Comparison of ENCODE assay signal across 8 cellular contexts in the genomic region with DNA sequence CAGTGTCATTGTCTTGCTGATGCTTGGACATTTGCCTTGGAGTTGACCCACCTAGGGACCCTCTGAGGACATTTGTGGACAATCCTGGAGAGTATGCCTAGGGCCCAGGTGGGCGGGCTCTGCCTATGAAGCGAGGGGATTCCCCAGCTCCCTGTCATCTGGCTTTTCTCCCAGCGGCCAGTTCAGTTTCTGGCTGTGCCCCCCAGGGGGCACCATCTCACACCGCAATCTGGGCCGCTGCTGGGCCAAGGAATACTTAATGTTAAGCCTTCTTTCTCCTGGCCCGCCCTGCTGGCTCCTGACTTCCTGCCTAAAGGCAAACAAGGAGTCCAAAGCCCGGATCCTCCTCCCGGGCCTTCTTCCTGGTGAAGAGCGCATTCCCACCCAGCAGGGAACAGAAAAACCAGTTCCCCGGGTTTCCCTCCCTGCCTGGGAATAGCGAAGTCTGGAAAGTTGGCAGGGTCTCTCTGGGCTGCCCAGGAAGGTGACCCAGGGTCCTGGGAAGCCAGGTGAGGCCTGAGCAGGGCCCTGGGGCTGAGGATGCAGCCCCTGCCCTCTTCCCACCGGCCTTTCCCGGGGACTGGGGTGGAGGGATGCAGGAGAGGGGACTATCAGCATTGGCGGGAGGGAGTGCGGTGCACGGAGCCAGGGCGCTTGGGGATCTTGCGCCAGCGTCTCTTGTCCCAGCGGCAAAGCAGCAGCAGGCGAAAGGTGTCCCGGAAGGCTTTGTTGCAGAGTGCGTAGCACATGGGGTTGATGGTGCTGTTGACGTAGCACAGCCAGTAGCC. TPM values are rescaled to one million over a fixed set of nuclear protein-coding genes. Genes with fewer than 3 reads are reported as not detected.
DNase-seq lines count a peak whose midpoint lies in the region; ATAC-seq and TF ChIP-seq lines count a peak whose summit lies in the region.

No MANE protein-coding gene starts in this region.

- no peaks in the 10 kb centered on the region for H3K36me3 Mint-ChIP-seq in endodermal cell (ENCODE audit: low read depth)

- H3K9me3 Mint-ChIP-seq in endodermal cell = no peaks in the 10 kb centered on the region

- H3K4me3 Mint-ChIP-seq in endodermal cell = peak overlapping the region; percentile 33

- no peak overlapping the region for H3K9ac ChIP-seq in OCI-LY3 (ENCODE audit: low read length)
- no peak overlapping the region for H3K9ac ChIP-seq in endodermal cell (ENCODE audit: extremely low read depth, low read length, poor library complexity, severe bottlenecking)

- H3K27me3 ChIP-seq in OCI-LY3 (ENCODE audit: low read depth, low read length) (peaks cover 16% of the 10 kb centered on the region), endodermal cell (ENCODE audit: control insufficient read depth, insufficient read depth, low read length, poor library complexity, severe bottlenecking) (no peaks in the 10 kb centered on the region), lung (ENCODE audit: control insufficient read depth, insufficient read depth) (no peaks in the 10 kb centered on the region)

- WGBS in endodermal cell (ENCODE audit: insufficient coverage in 1 of 2, insufficient read length in 1 of 2), 2 experiments = 46 to 55% methylated on average over 14 to 24 of the region's 24 CpGs
- 45 to 54% methylated on average over 24 of the region's 24 CpGs for WGBS in lung, 2 donors

- TF ChIP-seq CTCF in 22Rv1 (IDR thresholded peaks at IDR 0.05) (peak; percentile 88), GM10248 (IDR thresholded peaks at IDR 0.05; ENCODE audit: control extremely low read depth, extremely low read depth, low read depth, missing control alignments) (peak; percentile 19), OCI-LY3 (IDR thresholded peaks at IDR 0.05; ENCODE audit: low read depth, low read length) (peak; percentile 74), endodermal cell (conservative IDR thresholded peaks at IDR 0.05) (peak; percentile 86), lung (IDR thresholded peaks at IDR 0.05; ENCODE audit: control extremely low read depth, extremely low read depth) (peak; percentile 31)

- no peak overlapping the region for H2AFZ ChIP-seq in OCI-LY3 (ENCODE audit: low read depth, low read length)

- H3K4me1 Mint-ChIP-seq in endodermal cell = peaks cover 10% of the 10 kb centered on the region

- H3K4me1 ChIP-seq in OCI-LY3 (ENCODE audit: low read length) (peaks cover 15% of the 10 kb centered on the region; the same call in 1 of the 2 replicates), endodermal cell (ENCODE audit: control insufficient read depth, insufficient read depth, low read length) (no peaks in the 10 kb centered on the region), lung (ENCODE audit: control insufficient read depth in 2 of 2, insufficient read depth in 2 of 2, low read length in 2 of 2) (peaks cover 0 to 27% of the 10 kb centered on the region in 2 donors)

- CTCF ChIA-PET in GM10248 (lab: Yijun Ruan, JAX) = interaction anchor here (2.8 to 10.6 kb wide), 3 partner anchors 11 to 112 kb away, joined by 13 to 347 read pairs (median 97); partner anchors contain the start of gene CHRM1

- no peaks in the 10 kb centered on the region for H4K20me1 ChIP-seq in OCI-LY3 (ENCODE audit: insufficient read depth, low read length)

- H3K27me3 Mint-ChIP-seq in endodermal cell (ENCODE audit: insufficient read depth) = peaks cover 5% of the 10 kb centered on the region

- H3K9me3 ChIP-seq in OCI-LY3 (ENCODE audit: insufficient read depth, low read length) (no peaks in the 10 kb centered on the region), endodermal cell (ENCODE audit: control insufficient read depth, low read length) (no peaks in the 10 kb centered on the region), lung (ENCODE audit: control insufficient read depth in 2 of 2, insufficient read depth in 1 of 2, low read length in 1 of 2) (no peaks in the 10 kb centered on the region)

- no peaks in the 10 kb centered on the region for H3K36me3 ChIP-seq in OCI-LY3 (replicated peaks; ENCODE audit: low read depth, low read length)
- H3K36me3 ChIP-seq in endodermal cell (ENCODE audit: control insufficient read depth, insufficient read depth, low read length) = no peaks in the 10 kb centered on the region
- H3K36me3 ChIP-seq in lung (ENCODE audit: control insufficient read depth in 2 of 2, insufficient read depth in 2 of 2, low read length in 2 of 2) = no peaks in the 10 kb centered on the region

- H3K79me2 ChIP-seq in OCI-LY3 (ENCODE audit: low read length) = no peaks in the 10 kb centered on the region

- POLR2A ChIA-PET in GM10248 (lab: Yijun Ruan, JAX) = no interaction called here

- peak overlapping the region; percentile 89 for H3K27ac Mint-ChIP-seq in endodermal cell

- peak overlapping the region; percentile 21 for H3K4me2 ChIP-seq in OCI-LY3 (ENCODE audit: low read length)

- DNase-seq in GM10248 (ENCODE audit: extremely low spot score) (peak; percentile 60), endodermal cell (peak; percentile 98), lung (ENCODE audit: low spot score) (peak; percentile 75), SIG-M5 treated with dmso at 0.1 percent for 504 hours (lab: John Stamatoyannopoulos, UW; ENCODE audit: unreplicated experiment) (no peak), activated gamma-delta T cell treated with Interleukin-2 at 50 U/mL for 16 hours (no peak)

- ATAC-seq in lung (ENCODE audit: insufficient read depth, low FRiP score) (peak; percentile 54), HG03439 (IDR thresholded peaks at IDR 0.05; ENCODE audit: unreplicated experiment) (no peak)

- H3K4me3 ChIP-seq in OCI-LY3 (ENCODE audit: low read length) (no peak overlapping the region), endodermal cell (ENCODE audit: low read length) (no peak overlapping the region), lung (no peak overlapping the region)

- H3K27ac ChIP-seq in 22Rv1 (peak overlapping the region; percentile 88), OCI-LY3 (ENCODE audit: low read length) (no peak overlapping the region), endodermal cell (ENCODE audit: low read depth, low read length) (no peak overlapping the region), lung (ENCODE audit: low read depth in 1 of 2, low read length in 1 of 2) (peak overlapping the region in 1 of 2 donors; percentile 83)

RNA-seq across cellular contexts. Expression of gene CHRM1, which starts 11.9 kb away (rescaled TPM):
- total RNA-seq in endodermal cell (not detected), lung (1 to 10 TPM; 1.1 to 1.5 TPM)
- polyA plus RNA-seq in endodermal cell (2013, experiment 1 of 2) = 0.07 TPM
- 0.21 TPM for polyA plus RNA-seq in endodermal cell (2013, experiment 2 of 2)
- 1 to 10 TPM in 1 of 2 donors, under 1 TPM in 1; 0.38 to 1.3 TPM for polyA plus RNA-seq in lung

RNA-seq across cellular contexts. Expression of gene SLC3A2, which starts 28.6 kb away (rescaled TPM):
- total RNA-seq in endodermal cell (100 to 1,000 TPM; 438 to 488 TPM), lung (100 to 1,000 TPM; 151 to 249 TPM)
- polyA plus RNA-seq in endodermal cell (2013, experiment 1 of 2) = 216 TPM
- polyA plus RNA-seq in endodermal cell (2013, experiment 2 of 2) = 179 TPM
- 100 to 1,000 TPM; 173 to 265 TPM for polyA plus RNA-seq in lung

Comparison
In these comparisons a context has a peak if more than half of its experiments do, and no peak if none do; other contexts are left out.
1. CTCF ChIP-seq: peak in every context shown above with its lines; median percentile 88 in 22Rv1; 86 in endodermal cell; 74 in OCI-LY3; 31 in lung; 19 in GM10248.
2. DNase-seq: peak in GM10248 (single experiment), endodermal cell (single experiment) and lung (single experiment); none in SIG-M5 treated with dmso at 0.1 percent for 504 hours (single experiment) and activated gamma-delta T cell treated with Interleukin-2 at 50 U/mL for 16 hours (single experiment).